ENCODE assay signal across 16 cellular contexts in the genomic region with DNA sequence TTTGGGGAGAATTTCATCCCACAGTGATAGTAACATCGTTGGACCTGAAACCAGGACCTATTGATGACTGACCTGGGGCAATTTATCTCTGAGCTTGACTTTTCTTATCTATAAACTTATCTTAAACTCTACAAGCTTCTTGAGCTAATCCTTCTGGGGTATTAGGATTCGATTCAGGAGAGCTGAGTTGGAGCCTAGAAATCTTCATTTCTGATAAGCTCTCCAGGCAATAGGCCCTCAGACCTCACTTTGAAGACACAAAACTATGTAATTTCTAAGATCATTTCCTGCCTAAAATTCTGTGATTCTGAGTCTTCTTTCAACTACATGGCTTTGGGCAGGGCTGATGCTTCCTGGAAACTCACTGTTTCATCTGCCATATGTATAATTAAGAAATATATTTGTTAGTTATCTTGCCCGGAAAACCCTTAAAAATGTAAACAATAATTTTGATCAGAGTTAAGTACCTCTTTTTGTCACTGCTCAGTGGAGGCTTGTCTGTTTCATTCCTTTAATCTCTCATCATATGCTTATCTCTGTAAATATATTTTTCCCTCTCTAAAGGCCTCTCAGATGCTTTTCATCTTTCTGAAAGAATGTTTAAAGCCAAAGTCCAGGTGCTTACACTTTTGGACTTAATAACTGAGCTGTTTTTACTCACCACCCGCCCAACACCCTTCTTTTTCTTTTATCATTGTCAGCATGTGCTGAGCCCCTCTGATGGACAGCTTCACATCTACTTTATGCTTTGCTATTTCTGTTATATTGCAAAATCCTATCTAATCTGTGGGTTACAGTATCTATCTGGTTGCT. TPM values are rescaled to one million over a fixed set of nuclear protein-coding genes. Genes with fewer than 3 reads are reported as not detected.
A peak's percentile ranks its signal among the peaks of the same experiment; 100 is the strongest.
DNase-seq lines count a peak whose midpoint lies in the region; ATAC-seq and TF ChIP-seq lines count a peak whose summit lies in the region.
"Had no signal": no experiment of that assay in that cellular context is flagged by ENCODE, and none has a peak within 500 bp of the region (broad histone marks: within the 10 kb centered on the region; RNA-seq: fewer than 3 reads in every experiment).

No MANE protein-coding gene starts in this region.

- peak overlapping the region; percentile 78 for H3K27ac ChIP-seq in left ventricle myocardium inferior (replicated peaks)
- H3K27ac ChIP-seq: foreskin keratinocyte had no signal

- H3K36me3 Mint-ChIP-seq in mesothelial cell of epicardium (no peaks in the 10 kb centered on the region), T-helper 17 cell (ENCODE audit: low read depth) (no peaks in the 10 kb centered on the region)

- no peak for ATAC-seq in T-helper 17 cell
- ATAC-seq: foreskin keratinocyte had no signal

- H3K27me3 Mint-ChIP-seq in mesothelial cell of epicardium (ENCODE audit: low read depth) (no peaks in the 10 kb centered on the region), T-helper 17 cell (no peaks in the 10 kb centered on the region)
- H3K27me3 Mint-ChIP-seq: activated naive CD4-positive, alpha-beta T cell treated with anti-CD3 and anti-CD28 coated beads, Interleukin-2, amount 50 U/mL, for 24 hours had no signal

- DNase-seq in left ventricle myocardium inferior (no peak), cardiac septum (ENCODE audit: low spot score) (no peak), amniotic epithelial cell (ENCODE audit: low read depth) (peak; percentile 45), mesothelial cell of epicardium (ENCODE audit: low spot score in 2 of 2, unreplicated experiment in 2 of 2) (no peak), NCI-H345 (lab: John Stamatoyannopoulos, UW) (no peak), NCI-H2171 (lab: John Stamatoyannopoulos, UW) (no peak), HCEC 1CT (no peak), T-helper 17 cell (no peak)
- DNase-seq: activated CD4-positive, alpha-beta T cell treated with anti-CD3 and anti-CD28 coated beads, Interleukin-2, amount 50 U/mL, for 4 hours; foreskin keratinocyte; H7; left colon; NCI-H1694; NK-92 treated with Interleukin-12 subunit alpha and Interleukin-12 subunit beta, amount 100 ng/mL, for 24 hours; nucleus accumbens had no signal

- H3K4me1 Mint-ChIP-seq in mesothelial cell of epicardium (peaks cover 37% of the 10 kb centered on the region), T-helper 17 cell (peaks cover 24% of the 10 kb centered on the region)

- no peaks in the 10 kb centered on the region for H3K9me3 Mint-ChIP-seq in mesothelial cell of epicardium
- H3K9me3 Mint-ChIP-seq: activated naive CD4-positive, alpha-beta T cell treated with anti-CD3 and anti-CD28 coated beads, Interleukin-2, amount 50 U/mL, for 24 hours had no signal

- H3K27me3 ChIP-seq in left ventricle myocardium inferior (ENCODE audit: low read depth), result no peaks in the 10 kb centered on the region
- H3K27me3 ChIP-seq: foreskin keratinocyte had no signal

- H3K4me3 Mint-ChIP-seq in mesothelial cell of epicardium, result no peak overlapping the region
- H3K4me3 Mint-ChIP-seq in T-helper 17 cell, result no peak overlapping the region
- H3K4me3 Mint-ChIP-seq: activated naive CD4-positive, alpha-beta T cell treated with anti-CD3 and anti-CD28 coated beads, Interleukin-2, amount 50 U/mL, for 24 hours had no signal

- H3K9me3 ChIP-seq in left ventricle myocardium inferior (replicated peaks) (no peaks in the 10 kb centered on the region), T-helper 17 cell (ENCODE audit: control insufficient read depth, low read length, poor library complexity, severe bottlenecking) (no peaks in the 10 kb centered on the region)

- H3K4me1 ChIP-seq in left ventricle myocardium inferior, result peaks cover 57% of the 10 kb centered on the region
- H3K4me1 ChIP-seq: foreskin keratinocyte had no signal

- no peak overlapping the region for H3K4me3 ChIP-seq in left ventricle myocardium inferior

- H3K27ac Mint-ChIP-seq in mesothelial cell of epicardium (peak overlapping the region; percentile 83), T-helper 17 cell (no peak overlapping the region)
- H3K27ac Mint-ChIP-seq: activated naive CD4-positive, alpha-beta T cell treated with anti-CD3 and anti-CD28 coated beads, Interleukin-2, amount 50 U/mL, for 24 hours had no signal

- TF ChIP-seq CTCF in left ventricle myocardium inferior (IDR thresholded peaks at IDR 0.05; ENCODE audit: borderline replicate concordance), result no peak
- TF ChIP-seq CTCF in mesothelial cell of epicardium (IDR thresholded peaks at IDR 0.05; ENCODE audit: unreplicated experiment), result no peak

- intact Hi-C loops in left ventricle myocardium inferior (cut with micrococcal nuclease), result no loop called here
- intact Hi-C loops in cardiac septum (cut with DNase I), result no loop called here

- H3K36me3 ChIP-seq in left ventricle myocardium inferior, result no peaks in the 10 kb centered on the region

RNA-seq across cellular contexts. Expression of a gene that starts 38.4 kb away (rescaled TPM):
- total RNA-seq in left ventricle myocardium inferior, result 84.9 TPM
- total RNA-seq in cardiac septum, result 120 TPM
- 15.6 to 19.8 TPM (median 15.7 TPM) in 3 replicates for total RNA-seq in mesothelial cell of epicardium
- under 1 TPM in 1 of 2 donors, not detected in 1; 0.82 TPM for total RNA-seq in T-helper 17 cell
